In genomic region chr2:184402381-184402780, GRCh38 we compare ENCODE assay signal across 1 cellular context.
TF ChIP-seq lines count a peak whose summit lies in the region.

No MANE protein-coding gene starts in this region.

TF ChIP-seq in GM12878, 131 proteins besides CTCF, POLR2A, EP300 and RAD21 (continued from another document):
- TF ChIP-seq CUX1 (IDR thresholded peaks at IDR 0.05; ENCODE audit: insufficient replicate concordance, low read depth, low read length) (no peak), ZZZ3 (IDR thresholded peaks at IDR 0.05; ENCODE audit: control insufficient read depth, insufficient read length, low read depth) (no peak), PBX3 (IDR thresholded peaks at IDR 0.05; ENCODE audit: insufficient replicate concordance, low read depth, low read length) (no peak), KLF5 (IDR thresholded peaks at IDR 0.05; ENCODE audit: partially characterized antibody) (no peak), ATF3 (IDR thresholded peaks at IDR 0.05; ENCODE audit: borderline replicate concordance, extremely low read depth, low read depth, low read length) (no peak), ESRRA (IDR thresholded peaks at IDR 0.05; ENCODE audit: low read length) (no peak)
